In the genomic region with DNA sequence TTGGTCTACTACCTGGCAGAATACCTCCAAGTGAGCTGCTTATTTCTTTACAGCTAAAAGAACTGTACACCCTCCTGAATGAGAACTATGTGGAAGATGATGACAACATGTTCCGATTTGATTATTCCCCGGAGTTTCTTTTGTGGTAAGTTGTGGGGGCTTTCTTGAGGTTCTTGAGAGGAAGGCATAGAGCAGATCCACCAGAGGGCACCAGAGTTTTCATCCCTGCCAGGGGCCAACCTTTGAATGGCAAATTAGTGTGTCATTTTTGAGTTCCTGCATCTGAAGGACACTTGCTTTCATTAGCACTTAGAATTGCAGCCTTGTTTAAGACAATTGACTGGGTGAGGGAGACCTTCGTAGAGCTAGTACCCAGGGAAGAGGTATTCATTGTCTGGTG, we compare ENCODE assay signal across 1 cellular context.
TF ChIP-seq lines count a peak whose summit lies in the region.

No MANE protein-coding gene starts in this region.

TF ChIP-seq in HCT116, 20 proteins besides CTCF, POLR2A, EP300 and RAD21 (continued from another document):
- TF ChIP-seq ELF1 (IDR thresholded peaks at IDR 0.05; ENCODE audit: borderline replicate concordance, low read depth): no peak
- TF ChIP-seq EGR1 (IDR thresholded peaks at IDR 0.05; ENCODE audit: low read depth): no peak
- TF ChIP-seq, protein P1, sequence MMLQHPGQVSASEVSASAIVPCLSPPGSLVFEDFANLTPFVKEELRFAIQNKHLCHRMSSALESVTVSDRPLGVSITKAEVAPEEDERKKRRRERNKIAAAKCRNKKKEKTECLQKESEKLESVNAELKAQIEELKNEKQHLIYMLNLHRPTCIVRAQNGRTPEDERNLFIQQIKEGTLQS (IDR thresholded peaks at IDR 0.05): no peak
